In genomic region chr7:156578978-156579430, GRCh38 we compare ENCODE assay signal across 30 cellular contexts.
DNase-seq lines count a peak whose midpoint lies in the region; TF ChIP-seq lines count a peak whose summit lies in the region.
"Had no signal": no experiment of that assay in that cellular context is flagged by ENCODE, and none has a peak within 500 bp of the region (broad histone marks: within the 10 kb centered on the region; RNA-seq: fewer than 3 reads in every experiment).

No MANE protein-coding gene starts in this region.

- H3K9ac ChIP-seq in endodermal cell (ENCODE audit: extremely low read depth, low read length, poor library complexity, severe bottlenecking) = no peak overlapping the region
- H3K9ac ChIP-seq: SK-N-SH had no signal

- H3K27ac Mint-ChIP-seq in endodermal cell (peak overlapping the region; percentile 11), HFFc6 (no peak overlapping the region)
- H3K27ac Mint-ChIP-seq: activated CD4-positive, alpha-beta T cell treated with anti-CD3 and anti-CD28 coated beads, Interleukin-2, amount 10 ng/mL, durations not matched to agents 7 days and 5 days; activated CD8-positive, alpha-beta memory T cell treated with anti-CD3 and anti-CD28 coated beads, Interleukin-2, amount 10 ng/mL, durations not matched to agents 7 days and 5 days; activated T-cell treated with anti-CD3 and anti-CD28 coated beads, Interleukin-2, amount 50 U/mL, for 72 hours; CD4-positive, alpha-beta memory T cell; dendritic cell treated with granulocyte-macrophage colony-stimulating factor and Interleukin-4, amounts not matched to agents 40 ng/mL and 50 ng/mL, for 4 days; mesothelial cell of epicardium; natural killer cell; stimulated activated naive CD8-positive, alpha-beta T cell treated with anti-CD3 and anti-CD28 coated beads, Interleukin-15, amount 100 ng/mL, for 72 hours had no signal

- H3K4me3 Mint-ChIP-seq in endodermal cell (no peak overlapping the region), HFFc6 (no peak overlapping the region)
- H3K4me3 Mint-ChIP-seq: activated CD4-positive, alpha-beta T cell treated with anti-CD3 and anti-CD28 coated beads, Interleukin-2, amount 10 ng/mL, durations not matched to agents 7 days and 5 days; activated CD8-positive, alpha-beta memory T cell treated with anti-CD3 and anti-CD28 coated beads, Interleukin-2, amount 10 ng/mL, durations not matched to agents 7 days and 5 days; activated T-cell treated with anti-CD3 and anti-CD28 coated beads, Interleukin-2, amount 50 U/mL, for 72 hours; dendritic cell treated with granulocyte-macrophage colony-stimulating factor and Interleukin-4, amounts not matched to agents 40 ng/mL and 50 ng/mL, for 4 days; immature natural killer cell; mesothelial cell of epicardium; natural killer cell; stimulated activated naive CD8-positive, alpha-beta T cell treated with anti-CD3 and anti-CD28 coated beads, Interleukin-15, amount 100 ng/mL, for 72 hours had no signal

- H3K4me1 ChIP-seq in endodermal cell (ENCODE audit: control insufficient read depth, insufficient read depth, low read length) (no peaks in the 10 kb centered on the region), sigmoid colon (no peaks in the 10 kb centered on the region)
- H3K4me1 ChIP-seq: left lung, transverse colon had no signal

- H3K36me3 ChIP-seq in endodermal cell (ENCODE audit: control insufficient read depth, insufficient read depth, low read length) (no peaks in the 10 kb centered on the region), sigmoid colon (no peaks in the 10 kb centered on the region)
- H3K36me3 ChIP-seq: cardiac muscle cell, left lung, transverse colon, WERI-Rb-1 had no signal

- H3K27me3 Mint-ChIP-seq in endodermal cell (ENCODE audit: insufficient read depth) = peaks cover 5% of the 10 kb centered on the region
- H3K27me3 Mint-ChIP-seq in HFFc6 (ENCODE audit: insufficient read depth) = peaks cover 2% of the 10 kb centered on the region; the same call in 1 of the 2 replicates

- H3K4me1 Mint-ChIP-seq in endodermal cell = peaks cover 15% of the 10 kb centered on the region
- no peaks in the 10 kb centered on the region for H3K4me1 Mint-ChIP-seq in HFFc6 (ENCODE audit: low read depth)
- H3K4me1 Mint-ChIP-seq: activated CD4-positive, alpha-beta T cell treated with anti-CD3 and anti-CD28 coated beads, Interleukin-2, amount 10 ng/mL, durations not matched to agents 7 days and 5 days; immature natural killer cell; mesothelial cell of epicardium; natural killer cell; stimulated activated naive CD8-positive, alpha-beta T cell treated with anti-CD3 and anti-CD28 coated beads, Interleukin-15, amount 100 ng/mL, for 72 hours had no signal

- H3K9me3 ChIP-seq in endodermal cell (ENCODE audit: control insufficient read depth, low read length) (peaks cover 4% of the 10 kb centered on the region), sigmoid colon (no peaks in the 10 kb centered on the region)
- H3K9me3 ChIP-seq: left lung, SK-N-SH, transverse colon had no signal

- no peaks in the 10 kb centered on the region for H3K36me3 Mint-ChIP-seq in endodermal cell (ENCODE audit: low read depth)
- H3K36me3 Mint-ChIP-seq in HFFc6 (ENCODE audit: low read depth) = no peaks in the 10 kb centered on the region; the same call in 1 of the 2 replicates
- H3K36me3 Mint-ChIP-seq: activated CD8-positive, alpha-beta memory T cell treated with anti-CD3 and anti-CD28 coated beads, Interleukin-2, amount 10 ng/mL, durations not matched to agents 7 days and 5 days; immature natural killer cell; mesothelial cell of epicardium; natural killer cell had no signal

- no peak overlapping the region for H3K27ac ChIP-seq in endodermal cell (ENCODE audit: low read depth, low read length)
- peak overlapping the region; percentile 91 for H3K27ac ChIP-seq in temporal lobe (ENCODE audit: low read depth, low read length)
- no peak overlapping the region for H3K27ac ChIP-seq in sigmoid colon
- H3K27ac ChIP-seq: 22Rv1, cardiac muscle cell, left lung, RWPE1, transverse colon, WERI-Rb-1 had no signal

- peaks cover 9% of the 10 kb centered on the region for H3K9me3 Mint-ChIP-seq in endodermal cell
- peaks cover 55% of the 10 kb centered on the region for H3K9me3 Mint-ChIP-seq in HFFc6
- H3K9me3 Mint-ChIP-seq: activated CD4-positive, alpha-beta T cell treated with anti-CD3 and anti-CD28 coated beads, Interleukin-2, amount 10 ng/mL, durations not matched to agents 7 days and 5 days; activated T-cell treated with anti-CD3 and anti-CD28 coated beads, Interleukin-2, amount 50 U/mL, for 72 hours; dendritic cell treated with granulocyte-macrophage colony-stimulating factor and Interleukin-4, amounts not matched to agents 40 ng/mL and 50 ng/mL, for 4 days; natural killer cell had no signal

- DNase-seq in NCI-H146 (lab: John Stamatoyannopoulos, UW) = peak; percentile 7
- DNase-seq in NCI-H146 treated with DMSO at 0.1 percent for 48 hours (lab: John Stamatoyannopoulos, UW; ENCODE audit: unreplicated experiment) = no peak
- peak; percentile 83 for DNase-seq in endodermal cell
- DNase-seq in middle frontal gyrus (ENCODE audit: extremely low spot score, low spot score) = peak; percentile 62
- no peak for DNase-seq in HFFc6
- no peak for DNase-seq in A172 (ENCODE audit: low spot score)
- DNase-seq in sigmoid colon = no peak
- DNase-seq: activated CD4-positive, alpha-beta T cell treated with anti-CD3 and anti-CD28 coated beads, Interleukin-2, amount 10 ng/mL, durations not matched to agents 7 days and 5 days; activated CD8-positive, alpha-beta memory T cell treated with anti-CD3 and anti-CD28 coated beads, Interleukin-2, amount 10 ng/mL, durations not matched to agents 7 days and 5 days; activated naive CD4-positive, alpha-beta T cell treated with Interleukin-2 at 50 U/mL for 16 hours; activated T-cell treated with anti-CD3 and anti-CD28 coated beads, Interleukin-2, amount 50 U/mL, for 72 hours; amniotic stem cell; CD4-positive, alpha-beta memory T cell; immature natural killer cell; Karpas-422; left lung; MV-4-11; natural killer cell; NCI-H187; NCI-H69; SK-N-SH; stimulated activated naive CD8-positive, alpha-beta T cell treated with anti-CD3 and anti-CD28 coated beads, Interleukin-15, amount 100 ng/mL, for 72 hours; transverse colon; WERI-Rb-1 had no signal

- intact Hi-C loops in sigmoid colon (cut with DNase I) = no loop called here

- H3K27me3 ChIP-seq in endodermal cell (ENCODE audit: control insufficient read depth, insufficient read depth, low read length, poor library complexity, severe bottlenecking) = no peaks in the 10 kb centered on the region
- H3K27me3 ChIP-seq in sigmoid colon = no peaks in the 10 kb centered on the region
- H3K27me3 ChIP-seq: cardiac muscle cell, left lung, transverse colon had no signal

- no peak for TF ChIP-seq POLR2A in sigmoid colon (IDR thresholded peaks at IDR 0.05)

- WGBS in endodermal cell (ENCODE audit: insufficient coverage in 1 of 2, insufficient read length in 1 of 2), 2 experiments = 59% methylated on average over 7 of the region's 8 CpGs; no CpG with 5 or more reads in 1 of the 2 experiments
- WGBS in sigmoid colon, 2 donors = 70 to 83% methylated on average over 8 of the region's 8 CpGs

- TF ChIP-seq CTCF in endodermal cell (conservative IDR thresholded peaks at IDR 0.05) (no peak), HFFc6 (IDR thresholded peaks at IDR 0.05) (no peak), sigmoid colon (IDR thresholded peaks at IDR 0.05) (no peak)

- TF ChIP-seq EP300 in sigmoid colon (IDR thresholded peaks at IDR 0.05) = no peak

- no peak overlapping the region for H3K4me3 ChIP-seq in endodermal cell (ENCODE audit: low read length)
- H3K4me3 ChIP-seq in sigmoid colon = no peak overlapping the region
- H3K4me3 ChIP-seq: cardiac muscle cell, left lung, transverse colon had no signal

Comparison
In these comparisons a context has a peak if more than half of its experiments do, and no peak if none do; other contexts are left out.
1. DNase-seq: peak in NCI-H146 (single experiment), endodermal cell (single experiment) and middle frontal gyrus (single experiment); none in NCI-H146 treated with DMSO at 0.1 percent for 48 hours (single experiment), HFFc6 (single experiment), A172 (single experiment) and sigmoid colon (single experiment).